In the genomic region with DNA sequence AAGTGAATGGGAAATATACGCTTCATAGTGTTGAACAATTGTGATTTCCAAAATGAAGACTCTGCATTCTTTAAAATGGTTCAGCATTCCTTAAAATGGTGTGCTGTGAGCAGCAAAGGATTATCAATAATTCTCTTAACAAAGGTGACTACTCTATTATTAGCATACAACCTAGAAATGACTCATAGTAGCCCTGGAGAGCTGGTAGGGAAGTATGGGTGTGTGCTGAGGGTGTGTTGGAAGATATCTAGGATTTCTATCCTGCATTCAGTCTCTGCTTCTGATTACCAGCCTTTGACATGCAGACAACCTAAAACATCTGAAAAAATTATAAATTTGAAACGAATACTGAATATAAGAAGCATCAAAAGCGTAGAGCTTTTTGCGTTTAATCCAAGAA, we compare ENCODE assay signal across 14 cellular contexts.
"Had no signal": no experiment of that assay in that cellular context is flagged by ENCODE, and none has a peak within 500 bp of the region (broad histone marks: within the 10 kb centered on the region; RNA-seq: fewer than 3 reads in every experiment).

No MANE protein-coding gene starts in this region.

- H3K27me3 Mint-ChIP-seq: activated CD4-positive, alpha-beta T cell treated with anti-CD3 and anti-CD28 coated beads, Interleukin-2, amount 10 ng/mL, durations not matched to agents 24 days and 14 days; activated T-helper 17 cell treated with anti-CD3 and anti-CD28 coated beads, Interleukin-2, amount 50 U/mL, for 72 hours; stimulated activated memory B cell treated with anti-CD40 and anti-IgM and Interleukin-4, amounts not matched to agents 10 μg/mL and 1 μg/mL and 100 μg/mL, for 72 hours had no signal

- H3K4me3 Mint-ChIP-seq: activated CD4-positive, alpha-beta T cell treated with anti-CD3 and anti-CD28 coated beads, Interleukin-2, amount 10 ng/mL, durations not matched to agents 24 days and 14 days; activated naive CD4-positive, alpha-beta T cell treated with anti-CD3 and anti-CD28 coated beads for 36 hours; activated T-helper 17 cell treated with anti-CD3 and anti-CD28 coated beads, Interleukin-2, amount 50 U/mL, for 72 hours; natural killer cell; stimulated activated memory B cell treated with anti-CD40 and anti-IgM and Interleukin-4, amounts not matched to agents 10 μg/mL and 1 μg/mL and 100 μg/mL, for 72 hours had no signal

- H3K27ac Mint-ChIP-seq: activated CD4-positive, alpha-beta T cell treated with anti-CD3 and anti-CD28 coated beads, Interleukin-2, amount 10 ng/mL, durations not matched to agents 24 days and 14 days; activated naive CD4-positive, alpha-beta T cell treated with anti-CD3 and anti-CD28 coated beads for 36 hours; activated T-helper 17 cell treated with anti-CD3 and anti-CD28 coated beads, Interleukin-2, amount 50 U/mL, for 72 hours; natural killer cell; stimulated activated memory B cell treated with anti-CD40 and anti-IgM and Interleukin-4, amounts not matched to agents 10 μg/mL and 1 μg/mL and 100 μg/mL, for 72 hours had no signal

- H3K4me3 ChIP-seq: coronary artery, tibial nerve had no signal

- H3K27me3 ChIP-seq: tibial nerve had no signal

- H3K9me3 Mint-ChIP-seq: activated CD4-positive, alpha-beta T cell treated with anti-CD3 and anti-CD28 coated beads, Interleukin-2, amount 10 ng/mL, durations not matched to agents 24 days and 14 days; activated naive CD4-positive, alpha-beta T cell treated with anti-CD3 and anti-CD28 coated beads for 36 hours; activated T-helper 17 cell treated with anti-CD3 and anti-CD28 coated beads, Interleukin-2, amount 50 U/mL, for 72 hours; stimulated activated memory B cell treated with anti-CD40 and anti-IgM and Interleukin-4, amounts not matched to agents 10 μg/mL and 1 μg/mL and 100 μg/mL, for 72 hours had no signal

- H3K27ac ChIP-seq: coronary artery, tibial nerve, WERI-Rb-1 had no signal

- H3K4me1 Mint-ChIP-seq: activated CD4-positive, alpha-beta T cell treated with anti-CD3 and anti-CD28 coated beads, Interleukin-2, amount 10 ng/mL, durations not matched to agents 24 days and 14 days; activated T-helper 17 cell treated with anti-CD3 and anti-CD28 coated beads, Interleukin-2, amount 50 U/mL, for 72 hours; natural killer cell; stimulated activated memory B cell treated with anti-CD40 and anti-IgM and Interleukin-4, amounts not matched to agents 10 μg/mL and 1 μg/mL and 100 μg/mL, for 72 hours had no signal

- ATAC-seq: activated T-helper 17 cell treated with anti-CD3 and anti-CD28 coated beads, Interleukin-2, amount 50 U/mL, for 72 hours; natural killer cell; right cardiac atrium; stimulated activated memory B cell treated with anti-CD40 and anti-IgM and Interleukin-4, amounts not matched to agents 10 μg/mL and 1 μg/mL and 100 μg/mL, for 72 hours had no signal

- H3K9me3 ChIP-seq: tibial nerve had no signal

- H3K4me1 ChIP-seq: tibial nerve had no signal

- DNase-seq: activated CD4-positive, alpha-beta T cell treated with anti-CD3 and anti-CD28 coated beads, Interleukin-2, amount 10 ng/mL, durations not matched to agents 24 days and 14 days; activated naive CD4-positive, alpha-beta T cell treated with anti-CD3 and anti-CD28 coated beads for 36 hours; effector CD4-positive, alpha-beta T cell; hypothalamus; natural killer cell; posterior cingulate gyrus; right cardiac atrium; stimulated activated CD4-positive, alpha-beta T cell treated with anti-CD3 and anti-CD28 coated beads, Interleukin-1b, Interleukin-23, amount 100 ng/mL, for 48 hours; T1000; WERI-Rb-1 had no signal

- H3K36me3 ChIP-seq: tibial nerve, WERI-Rb-1 had no signal

- H3K36me3 Mint-ChIP-seq: natural killer cell; stimulated activated memory B cell treated with anti-CD40 and anti-IgM and Interleukin-4, amounts not matched to agents 10 μg/mL and 1 μg/mL and 100 μg/mL, for 72 hours had no signal
